ENCODE assay signal across 10 cellular contexts in the genomic region with DNA sequence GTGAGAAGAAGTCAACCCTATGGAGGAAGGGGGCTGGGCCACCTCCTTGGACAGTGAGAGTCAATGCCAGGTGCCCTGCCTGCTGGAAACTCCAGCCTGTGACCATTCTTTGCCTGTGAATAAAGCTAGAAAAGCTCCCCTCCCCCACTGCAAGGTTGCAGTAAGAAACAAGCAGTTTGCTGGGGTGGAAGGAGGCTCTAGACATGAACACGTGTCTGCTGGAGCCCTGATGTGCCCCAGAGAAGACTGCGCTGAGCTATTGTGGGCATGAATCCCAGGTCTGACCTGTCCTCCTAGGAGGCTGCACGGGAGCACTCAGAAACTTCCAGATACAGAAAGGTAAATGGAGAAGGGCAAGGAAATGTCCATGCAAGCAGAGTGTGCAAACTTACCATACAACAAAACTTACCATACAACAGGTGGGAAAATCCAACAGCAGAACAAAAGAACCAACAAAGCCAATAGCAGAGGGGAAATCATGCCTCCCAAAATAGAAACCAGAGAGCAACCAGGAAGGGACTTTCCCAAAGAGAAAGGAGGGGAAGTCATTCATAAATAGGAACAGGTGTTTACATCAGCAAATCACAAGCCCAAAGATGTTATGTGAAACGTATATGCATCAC.
A peak's percentile ranks its signal among the peaks of the same experiment; 100 is the strongest.
DNase-seq lines count a peak whose midpoint lies in the region; ATAC-seq, FAIRE-seq and TF ChIP-seq lines count a peak whose summit lies in the region.
"Had no signal": no experiment of that assay in that cellular context is flagged by ENCODE, and none has a peak within 500 bp of the region (broad histone marks: within the 10 kb centered on the region; RNA-seq: fewer than 3 reads in every experiment).

No MANE protein-coding gene starts in this region.

- no peak overlapping the region for H3K27ac Mint-ChIP-seq in stimulated activated effector memory CD8-positive, alpha-beta T cell treated with anti-CD3 and anti-CD28 coated beads, Interleukin-12 subunit alpha, Interleukin-12 subunit beta, amount 100 ng/mL, for 72 hours

- DNase-seq in D721Med (ENCODE audit: insufficient read length, low spot score) (no peak), NCI-H774 (lab: John Stamatoyannopoulos, UW) (peak; percentile 17), left colon (no peak)
- DNase-seq in stimulated activated effector memory CD8-positive, alpha-beta T cell treated with anti-CD3 and anti-CD28 coated beads, Interleukin-12 subunit alpha, Interleukin-12 subunit beta, amount 100 ng/mL, for 72 hours (ENCODE audit: low spot score in 2 of 2), result no peak
- DNase-seq: naive thymus-derived CD4-positive, alpha-beta T cell; NCI-H446 treated with DMSO at 0.1 percent for 48 hours had no signal

- H3K9me3 Mint-ChIP-seq in stimulated activated effector memory CD8-positive, alpha-beta T cell treated with anti-CD3 and anti-CD28 coated beads, Interleukin-12 subunit alpha, Interleukin-12 subunit beta, amount 100 ng/mL, for 72 hours, result peaks cover 10% of the 10 kb centered on the region

- TF ChIP-seq CTCF in D721Med (IDR thresholded peaks at IDR 0.05; ENCODE audit: insufficient read depth, missing control alignments), result no peak

- H3K4me3 Mint-ChIP-seq in stimulated activated effector memory CD8-positive, alpha-beta T cell treated with anti-CD3 and anti-CD28 coated beads, Interleukin-12 subunit alpha, Interleukin-12 subunit beta, amount 100 ng/mL, for 72 hours, result no peak overlapping the region

- peak; percentile 73 for ATAC-seq in GM18868 (IDR thresholded peaks at IDR 0.05; ENCODE audit: unreplicated experiment)
- ATAC-seq in HG02763 (IDR thresholded peaks at IDR 0.05; ENCODE audit: unreplicated experiment), result peak; percentile 56
- no peak for ATAC-seq in HG03280 (IDR thresholded peaks at IDR 0.05; ENCODE audit: unreplicated experiment)
- ATAC-seq in stimulated activated effector memory CD8-positive, alpha-beta T cell treated with anti-CD3 and anti-CD28 coated beads, Interleukin-12 subunit alpha, Interleukin-12 subunit beta, amount 100 ng/mL, for 72 hours, result no peak
- no peak for ATAC-seq in GM19328 (IDR thresholded peaks at IDR 0.05; ENCODE audit: unreplicated experiment)
- no peak for ATAC-seq in left colon
- ATAC-seq: naive thymus-derived CD4-positive, alpha-beta T cell had no signal

- FAIRE-seq in D721Med (lab: Jason Lieb, UNC), result peak; percentile 64

- intact Hi-C loops in left colon (cut with DNase I, micrococcal nuclease), result no loop called here

- peaks cover 26% of the 10 kb centered on the region for H3K4me1 Mint-ChIP-seq in stimulated activated effector memory CD8-positive, alpha-beta T cell treated with anti-CD3 and anti-CD28 coated beads, Interleukin-12 subunit alpha, Interleukin-12 subunit beta, amount 100 ng/mL, for 72 hours

- H3K36me3 Mint-ChIP-seq in stimulated activated effector memory CD8-positive, alpha-beta T cell treated with anti-CD3 and anti-CD28 coated beads, Interleukin-12 subunit alpha, Interleukin-12 subunit beta, amount 100 ng/mL, for 72 hours, result no peaks in the 10 kb centered on the region

Comparison
In these comparisons a context has a peak if more than half of its experiments do, and no peak if none do; other contexts are left out.
1. ATAC-seq: peak in GM18868 (single experiment) and HG02763 (single experiment); none in HG03280 (single experiment), stimulated activated effector memory CD8-positive, alpha-beta T cell treated with anti-CD3 and anti-CD28 coated beads, Interleukin-12 subunit alpha, Interleukin-12 subunit beta, amount 100 ng/mL, for 72 hours (single experiment), GM19328 (single experiment) and left colon (single experiment).